31 cellular contexts compared by ENCODE assay signal in the genomic region with DNA sequence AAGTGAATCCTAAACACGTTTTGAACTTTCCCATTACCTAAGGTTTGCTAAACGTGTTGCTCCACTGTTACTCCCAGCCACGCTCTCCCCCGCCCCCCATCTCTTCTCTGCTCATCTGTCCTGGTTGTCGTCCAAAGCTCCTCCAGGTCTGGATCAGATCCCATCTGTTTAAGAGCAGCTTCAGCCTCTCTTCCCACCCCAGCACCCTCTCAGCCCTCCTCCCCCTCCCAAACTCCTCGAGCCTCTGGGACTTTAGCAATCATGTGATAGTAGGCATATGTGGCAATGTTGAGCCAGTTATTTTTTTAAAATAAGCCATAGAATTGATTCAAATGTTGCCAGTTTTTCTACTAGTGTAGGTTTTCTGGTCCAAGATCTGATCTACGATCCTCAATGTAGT. TPM values are rescaled to one million over a fixed set of nuclear protein-coding genes. Genes with fewer than 3 reads are reported as not detected.
DNase-seq lines count a peak whose midpoint lies in the region; ATAC-seq, FAIRE-seq and TF ChIP-seq lines count a peak whose summit lies in the region.
"Had no signal": no experiment of that assay in that cellular context is flagged by ENCODE, and none has a peak within 500 bp of the region (broad histone marks: within the 10 kb centered on the region; RNA-seq: fewer than 3 reads in every experiment).

No MANE protein-coding gene starts in this region.

- peaks cover 0 to 9% of the 10 kb centered on the region in 2 experiments; a peak in 2 of 5 replicates for H3K4me1 ChIP-seq in K562 (replicated peaks in 1 of 2; ENCODE audit: control insufficient read depth in 2 of 2, insufficient read depth in 2 of 2, low read length in 2 of 2)
- no peaks in the 10 kb centered on the region for H3K4me1 ChIP-seq in prostate gland (replicated peaks)
- no peaks in the 10 kb centered on the region for H3K4me1 ChIP-seq in ascending aorta
- H3K4me1 ChIP-seq: foreskin keratinocyte, Peyer's patch had no signal

- no peak for TF ChIP-seq EP300 in K562 (IDR thresholded peaks at IDR 0.05; ENCODE audit: low read length)

- 0 out of 2 replicates have a peak overlapping the region, but pooled peaks have one; percentile 46 for H2AFZ ChIP-seq in K562 (ENCODE audit: low read depth, low read length)
- H2AFZ ChIP-seq: GM23338, hepatocyte had no signal

- no peak for TF ChIP-seq CTCF in K562 (IDR thresholded peaks at IDR 0.05 in 2 of 3, conservative IDR thresholded peaks at IDR 0.05 in 1 of 3; ENCODE audit: insufficient read depth in 2 of 3, low read depth in 1 of 3, low read length in 3 of 3)
- no peak for TF ChIP-seq CTCF in prostate gland (IDR thresholded peaks at IDR 0.05)
- no peak for TF ChIP-seq CTCF in ascending aorta (IDR thresholded peaks at IDR 0.05)

- CTCF ChIA-PET in K562 (lab: Yijun Ruan, JAX; ENCODE audit: low intra/inter-chr PET ratio) = no interaction called here

- H3K4me3 ChIP-seq in K562 = no peak overlapping the region
- no peak overlapping the region for H3K4me3 ChIP-seq in prostate gland
- H3K4me3 ChIP-seq in ascending aorta = no peak overlapping the region
- H3K4me3 ChIP-seq: GM23338, hepatocyte, neural progenitor cell, Peyer's patch, upper lobe of left lung had no signal

- no peak for TF ChIP-seq POLR2A in K562 (conservative IDR thresholded peaks at IDR 0.05)
- no peak for TF ChIP-seq POLR2A in prostate gland (IDR thresholded peaks at IDR 0.05)
- no peak for TF ChIP-seq POLR2A in GM12891 (IDR thresholded peaks at IDR 0.05; ENCODE audit: low read depth, low read length)

- TF ChIP-seq RAD21 in K562 (CRISPR knock-in tag; conservative IDR thresholded peaks at IDR 0.05 in 1 of 2, IDR thresholded peaks at IDR 0.05 in 1 of 2) = no peak

- BruUV-seq in K562 (replicated peaks; lab: Mats Ljungman, UMichigan) = no TSS peak

- peak overlapping the region; percentile 43 for H3K4me2 ChIP-seq in K562 (ENCODE audit: insufficient read depth, low read length)
- H3K4me2 ChIP-seq: GM23338, hepatocyte, neural progenitor cell had no signal

- DNase-seq in NCI-H2196 (lab: John Stamatoyannopoulos, UW; ENCODE audit: unreplicated experiment) (peak; percentile 41), NCI-H2196 treated with DMSO at 0.1 percent for 48 hours (lab: John Stamatoyannopoulos, UW; ENCODE audit: unreplicated experiment) (no peak), NCI-H446 treated with DMSO at 0.1 percent for 48 hours (lab: John Stamatoyannopoulos, UW) (peak; percentile 28), K562 (ENCODE audit: extremely low read depth in 1 of 4, low spot score in 3 of 4) (peak in 2 of 4 experiments; percentile 53 to 54), prostate gland (ENCODE audit: low spot score) (peak; percentile 58), GM12891 (ENCODE audit: insufficient read length, low spot score) (no peak), GM19239 (ENCODE audit: insufficient read length, low spot score) (no peak), ascending aorta (ENCODE audit: low spot score in 2 of 2) (no peak)
- DNase-seq: activated CD4-positive, CD25-positive, alpha-beta regulatory T cell treated with anti-CD3 and anti-CD28 coated beads, Interleukin-2, amount 50 U/mL, for 72 hours; activated gamma-delta T cell treated with Interleukin-2 at 50 U/mL for 16 hours; activated naive CD8-positive, alpha-beta T cell treated with anti-CD3 and anti-CD28 coated beads, Interleukin-2, amount 50 U/mL, for 24 hours; activated T-cell treated with anti-CD3 and anti-CD28 coated beads, Interleukin-2, amount 50 U/mL, for 1 hour; CD8-positive, alpha-beta T cell; foreskin keratinocyte; immature natural killer cell; KG1; Peyer's patch; small intestine; stimulated activated CD4-positive, alpha-beta T cell treated with anti-CD3 and anti-CD28 coated beads, Interleukin-1b, Interleukin-23, amount 100 ng/mL, for 48 hours; T-helper 1 cell had no signal

- H3K27me3 ChIP-seq in K562 (ENCODE audit: control insufficient read depth in 2 of 2, insufficient read depth in 2 of 2, low read length in 2 of 2) (peaks cover 30 to 52% of the 10 kb centered on the region in 2 experiments; a peak in 4 of 5 replicates), prostate gland (replicated peaks; ENCODE audit: insufficient read depth) (no peaks in the 10 kb centered on the region), ascending aorta (no peaks in the 10 kb centered on the region)
- H3K27me3 ChIP-seq: hepatocyte, neural progenitor cell, Peyer's patch, upper lobe of left lung had no signal

- H3K79me2 ChIP-seq in K562 (ENCODE audit: control insufficient read depth, insufficient read depth, low read length) = no peaks in the 10 kb centered on the region
- H3K79me2 ChIP-seq: hepatocyte had no signal

- H3K9me1 ChIP-seq in K562 (ENCODE audit: control insufficient read depth, insufficient read depth, low read length) = no peaks in the 10 kb centered on the region

- H3K27ac ChIP-seq in K562 (ENCODE audit: extremely low read depth, low read depth, low read length) (no peak overlapping the region), prostate gland (no peak overlapping the region), ascending aorta (no peak overlapping the region)
- H3K27ac ChIP-seq: 22Rv1, epithelial cell of prostate, foreskin keratinocyte, hepatocyte, neural progenitor cell, Peyer's patch, upper lobe of left lung had no signal

- H3K9ac ChIP-seq in K562 (ENCODE audit: insufficient read depth in 1 of 2, low read depth in 2 of 2, low read length in 2 of 2) = no peak overlapping the region
- H3K9ac ChIP-seq: neural progenitor cell had no signal

- POLR2A ChIA-PET in K562 (lab: Yijun Ruan, JAX) = interaction anchor here (0.5 to 1.6 kb wide), 5 partner anchors 8 to 16 kb away, joined by 3 to 4 read pairs (median 3); no protein-coding TSS in a partner anchor

- H3K36me3 ChIP-seq in K562 (ENCODE audit: control insufficient read depth, insufficient read depth, low read length) = no peaks in the 10 kb centered on the region
- no peaks in the 10 kb centered on the region for H3K36me3 ChIP-seq in prostate gland
- H3K36me3 ChIP-seq in ascending aorta = no peaks in the 10 kb centered on the region
- H3K36me3 ChIP-seq: neural progenitor cell, Peyer's patch, upper lobe of left lung had no signal

- no peaks in the 10 kb centered on the region for H4K20me1 ChIP-seq in K562 (replicated peaks; ENCODE audit: control insufficient read depth, insufficient read depth, low read length)

- H3K9me3 ChIP-seq in K562 (replicated peaks; ENCODE audit: control insufficient read depth, insufficient read depth, low read depth, low read length) (no peaks in the 10 kb centered on the region), prostate gland (no peaks in the 10 kb centered on the region), ascending aorta (no peaks in the 10 kb centered on the region)
- H3K9me3 ChIP-seq: Peyer's patch, upper lobe of left lung had no signal

- 1% methylated on average over 7 of the region's 7 CpGs for WGBS in K562 (ENCODE audit: insufficient coverage, low coverage, missing lambda C conversion rate)
- 16% methylated on average over 7 of the region's 7 CpGs for WGBS in prostate gland

- intact Hi-C loops in K562 (cut with micrococcal nuclease) (no loop called here), prostate gland (cut with DNase I) (no loop called here), ascending aorta (cut with DNase I) (no loop called here)

- FAIRE-seq in K562 (lab: Jason Lieb, UNC) = peak; percentile 6
- no peak for FAIRE-seq in GM12891 (lab: Jason Lieb, UNC)
- no peak for FAIRE-seq in GM19239 (lab: Jason Lieb, UNC)
- FAIRE-seq: G401.6, small intestine had no signal

- ATAC-seq in K562 = peak; percentile 57
- ATAC-seq: activated naive CD8-positive, alpha-beta T cell treated with anti-CD3 and anti-CD28 coated beads, Interleukin-2, amount 50 U/mL, for 24 hours; CD8-positive, alpha-beta T cell; foreskin keratinocyte; GM23338 had no signal

- in situ Hi-C loops in K562 (cut with MboI) = no loop called here

RNA-seq across cellular contexts. Expression of gene LPIN1, which starts 20.0 kb away (rescaled TPM):
- 261 and 278 TPM in 2 replicates for total RNA-seq in K562 (2011; cell fraction: chromatin; rRNA removed; ENCODE audit: low replicate concordance)
- 132 and 152 TPM in 2 replicates for total RNA-seq in K562 (2011; cell fraction: nucleolus; rRNA removed)
- total RNA-seq in K562 (2011; cell fraction: nucleoplasm; rRNA removed) = 219 and 247 TPM in 2 replicates
- total RNA-seq in K562 (2014; rRNA removed) = 25.1 and 33.4 TPM in 2 replicates
- 27.8 and 32.6 TPM in 2 replicates for total RNA-seq in K562 (2014; rRNA removed; fragmentation: Illumina TruSeq; extraction: Trizol)
- 25.3 and 27.8 TPM in 2 replicates for total RNA-seq in K562 (2015; rRNA removed; fragmentation: Illumina TruSeq; extraction: Trizol)
- total RNA-seq in K562 (2021) = 37.6 and 39.9 TPM in 2 replicates
- polyA plus RNA-seq in K562 (2011; rRNA removed) = 84.0 and 96.3 TPM in 2 replicates
- 38.4 and 54.3 TPM in 2 replicates for polyA plus RNA-seq in K562 (2011; cell fraction: cytosol; rRNA removed)
- 117 and 127 TPM in 2 replicates for polyA plus RNA-seq in K562 (2011; cell fraction: nucleus; rRNA removed)
- polyA plus RNA-seq in K562 (2012) = 22.4 and 25.9 TPM in 2 replicates
- 30.1 and 32.5 TPM in 2 replicates for polyA plus RNA-seq in K562 (2014; fragmentation: Illumina TruSeq; extraction: Trizol)
- 10 to 100 TPM in 1 of 2 experiments, 1 to 10 TPM in 1; 9.2 to 12.7 TPM for polyA plus RNA-seq in K562 (2014; fragmentation: Nextera tagmentation; extraction: Ambion mirVana)
- 36.0 and 36.4 TPM in 2 replicates for polyA plus RNA-seq in K562 (2014; rRNA removed)
- 66.6 and 83.7 TPM in 2 replicates for polyA minus RNA-seq in K562 (2011; rRNA and poly(A)+ RNA removed)
- 35.4 and 38.8 TPM in 2 replicates for polyA minus RNA-seq in K562 (2011; cell fraction: cytosol; rRNA and poly(A)+ RNA removed)
- polyA minus RNA-seq in K562 (2011; cell fraction: nucleus; rRNA and poly(A)+ RNA removed) = 79.0 and 128 TPM in 2 replicates
- total RNA-seq in prostate gland = 10 to 100 TPM; 18.2 to 57.1 TPM
- 11.1 TPM for polyA plus RNA-seq in GM12891 (2012; ENCODE audit: low read depth, missing spikeins)
- 13.8 TPM for total RNA-seq in ascending aorta

RNA-seq across cellular contexts. Expression of gene NTSR2, which starts 56.4 kb away (rescaled TPM):
- total RNA-seq in K562 (2011; cell fraction: chromatin; rRNA removed; ENCODE audit: low replicate concordance) = not detected in 2 replicates
- not detected in 2 replicates for total RNA-seq in K562 (2011; cell fraction: nucleolus; rRNA removed)
- not detected in 2 replicates for total RNA-seq in K562 (2011; cell fraction: nucleoplasm; rRNA removed)
- not detected in 2 replicates for total RNA-seq in K562 (2014; rRNA removed)
- not detected in 2 replicates for total RNA-seq in K562 (2014; rRNA removed; fragmentation: Illumina TruSeq; extraction: Trizol)
- not detected in 2 replicates for total RNA-seq in K562 (2015; rRNA removed; fragmentation: Illumina TruSeq; extraction: Trizol)
- total RNA-seq in K562 (2021) = not detected in 2 replicates
- polyA plus RNA-seq in K562 (2011; rRNA removed) = not detected in 2 replicates
- polyA plus RNA-seq in K562 (2011; cell fraction: cytosol; rRNA removed) = not detected in 2 replicates
- polyA plus RNA-seq in K562 (2011; cell fraction: nucleus; rRNA removed) = not detected in 2 replicates
- not detected in 2 replicates for polyA plus RNA-seq in K562 (2012)
- not detected in 2 replicates for polyA plus RNA-seq in K562 (2014; fragmentation: Illumina TruSeq; extraction: Trizol)
- not detected for polyA plus RNA-seq in K562 (2014; fragmentation: Nextera tagmentation; extraction: Ambion mirVana)
- not detected in 2 replicates for polyA plus RNA-seq in K562 (2014; rRNA removed)
- not detected in 2 replicates for polyA minus RNA-seq in K562 (2011; rRNA and poly(A)+ RNA removed)
- polyA minus RNA-seq in K562 (2011; cell fraction: cytosol; rRNA and poly(A)+ RNA removed) = not detected in 2 replicates
- polyA minus RNA-seq in K562 (2011; cell fraction: nucleus; rRNA and poly(A)+ RNA removed) = not detected in 2 replicates
- total RNA-seq in prostate gland = under 1 TPM in 1 of 2 donors, not detected in 1; 0.34 TPM
- not detected for polyA plus RNA-seq in GM12891 (2012; ENCODE audit: low read depth, missing spikeins)
- total RNA-seq in ascending aorta = not detected
- total RNA-seq: CD8-positive, alpha-beta T cell; chondrocyte; foreskin keratinocyte; hepatocyte; HT-29; lower leg skin; Peyer's patch; pulmonary artery endothelial cell; upper lobe of left lung had no signal
- polyA plus RNA-seq: foreskin keratinocyte, GM23338, immature natural killer cell had no signal

Comparison
In these comparisons a context has a peak if more than half of its experiments do, and no peak if none do; other contexts are left out.
1. DNase-seq: peak in NCI-H2196 (single experiment), NCI-H446 treated with DMSO at 0.1 percent for 48 hours (single experiment) and prostate gland (single experiment); none in NCI-H2196 treated with DMSO at 0.1 percent for 48 hours (single experiment), GM12891 (single experiment), GM19239 (single experiment) and ascending aorta (0 of 2).